Comparison of ENCODE assay signal across 17 cellular contexts in the genomic region with DNA sequence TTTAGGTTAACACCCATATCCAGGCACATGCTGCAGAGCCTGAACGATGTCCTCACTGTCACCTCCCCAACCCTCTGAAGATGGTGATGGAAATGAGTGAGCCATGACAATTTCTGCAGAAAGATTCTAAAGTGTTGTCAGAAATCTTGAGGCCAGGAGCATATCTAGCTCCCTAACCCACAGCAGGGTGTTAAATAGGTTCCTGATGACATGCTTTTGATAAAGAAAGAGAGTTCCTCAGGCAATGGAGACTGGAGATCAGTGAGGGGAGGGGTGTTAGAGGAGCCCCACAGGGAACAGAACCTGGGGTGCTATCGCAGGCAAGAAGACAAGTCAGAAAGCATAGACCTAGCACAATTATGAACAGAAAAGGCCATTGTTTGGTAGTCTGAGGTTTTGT.
A peak's percentile ranks its signal among the peaks of the same experiment; 100 is the strongest.
DNase-seq lines count a peak whose midpoint lies in the region; ATAC-seq and TF ChIP-seq lines count a peak whose summit lies in the region.
"Had no signal": no experiment of that assay in that cellular context is flagged by ENCODE, and none has a peak within 500 bp of the region (broad histone marks: within the 10 kb centered on the region; RNA-seq: fewer than 3 reads in every experiment).

No MANE protein-coding gene starts in this region.

- H3K4me1 ChIP-seq in HCT116 (ENCODE audit: control insufficient read depth in 1 of 2, insufficient read depth in 2 of 2, low read length in 2 of 2) (peaks cover 41 to 43% of the 10 kb centered on the region in 2 experiments), PC-9 (replicated peaks; ENCODE audit: insufficient read depth) (peaks cover 59% of the 10 kb centered on the region), endodermal cell (ENCODE audit: control insufficient read depth, insufficient read depth, low read length) (peaks cover 21% of the 10 kb centered on the region), parathyroid adenoma (peaks cover 20% of the 10 kb centered on the region)

- H4K20me1 ChIP-seq in HCT116 (ENCODE audit: insufficient read depth) (no peaks in the 10 kb centered on the region), PC-9 (ENCODE audit: insufficient read depth) (no peaks in the 10 kb centered on the region)

- H3K9ac ChIP-seq in HCT116 (ENCODE audit: low read length) (no peak overlapping the region), endodermal cell (ENCODE audit: extremely low read depth, low read length, poor library complexity, severe bottlenecking) (no peak overlapping the region), parathyroid adenoma (no peak overlapping the region)

- no peak for TF ChIP-seq CTCF in HCT116 (IDR thresholded peaks at IDR 0.05 in 2 of 3, conservative IDR thresholded peaks at IDR 0.05 in 1 of 3; ENCODE audit: borderline replicate concordance in 1 of 3, insufficient read depth in 1 of 3, low read depth in 2 of 3, low read length in 2 of 3)
- TF ChIP-seq CTCF in PC-9 (conservative IDR thresholded peaks at IDR 0.05): no peak
- no peak for TF ChIP-seq CTCF in endodermal cell (conservative IDR thresholded peaks at IDR 0.05)
- no peak for TF ChIP-seq CTCF in parathyroid adenoma (IDR thresholded peaks at IDR 0.05)
- TF ChIP-seq CTCF in Calu3 (IDR thresholded peaks at IDR 0.05; ENCODE audit: unreplicated experiment): no peak

- intact Hi-C loops in HCT116 (cut with micrococcal nuclease): no loop called here
- intact Hi-C loops in PC-9 (cut with micrococcal nuclease; ENCODE audit: unreplicated experiment): loop anchor here (5.0 to 10.0 kb wide), 2 partner anchors 303 to 400 kb away; no protein-coding TSS in a partner anchor
- intact Hi-C loops in Calu3 (cut with micrococcal nuclease; ENCODE audit: unreplicated experiment): no loop called here

- peak overlapping the region; percentile 92 for H3K4me2 ChIP-seq in HCT116 (ENCODE audit: low read length)
- H3K4me2 ChIP-seq in PC-9: peak overlapping the region; percentile 74
- H3K4me2 ChIP-seq in parathyroid adenoma (ENCODE audit: low read length): no peak overlapping the region

- H3F3A ChIP-seq in PC-9 (ENCODE audit: insufficient read depth, low read depth): peaks cover 60% of the 10 kb centered on the region

- H3K9me3 Mint-ChIP-seq in endodermal cell: no peaks in the 10 kb centered on the region
- no peaks in the 10 kb centered on the region for H3K9me3 Mint-ChIP-seq in Calu3 (ENCODE audit: low read depth, unreplicated experiment)
- H3K9me3 Mint-ChIP-seq in activated CD4-positive, alpha-beta T cell treated with anti-CD3 and anti-CD28 coated beads, Interleukin-2, amount 10 ng/mL, durations not matched to agents 7 days and 5 days: no peaks in the 10 kb centered on the region
- H3K9me3 Mint-ChIP-seq: H9; T-helper 1 cell treated with Interleukin-12 subunit alpha and Interleukin-12 subunit beta and Interleukin-4 antibody, amounts not matched to agents 30 μg/mL and 1 μg/mL, for 36 hours had no signal

- H3K79me2 ChIP-seq in HCT116 (ENCODE audit: insufficient read depth, low read length) (no peaks in the 10 kb centered on the region), PC-9 (ENCODE audit: low read depth) (no peaks in the 10 kb centered on the region), parathyroid adenoma (peaks cover 3% of the 10 kb centered on the region)

- H3K27me3 Mint-ChIP-seq in endodermal cell (ENCODE audit: insufficient read depth) (no peaks in the 10 kb centered on the region), Calu3 (ENCODE audit: unreplicated experiment) (no peaks in the 10 kb centered on the region)
- H3K27me3 Mint-ChIP-seq in activated CD4-positive, alpha-beta T cell treated with anti-CD3 and anti-CD28 coated beads, Interleukin-2, amount 10 ng/mL, durations not matched to agents 7 days and 5 days: no peaks in the 10 kb centered on the region

- 49% methylated on average over 2 of the region's 2 CpGs; no CpG with 5 or more reads in 1 of the 2 experiments for WGBS in endodermal cell (ENCODE audit: insufficient coverage in 1 of 2, insufficient read length in 1 of 2), 2 experiments

- no peak for TF ChIP-seq POLR2A in HCT116 (IDR thresholded peaks at IDR 0.05; ENCODE audit: borderline replicate concordance, extremely low read depth, insufficient read depth, insufficient read length)

- H2AFZ ChIP-seq in HCT116 (ENCODE audit: low read depth, low read length, poor library complexity, severe bottlenecking): peak overlapping the region; percentile 84
- H2AFZ ChIP-seq in PC-9: no peak overlapping the region
- H2AFZ ChIP-seq in parathyroid adenoma: peak overlapping the region; percentile 3

- H3K27ac ChIP-seq in HCT116 (ENCODE audit: low read depth, low read length) (peak overlapping the region; percentile 89), PC-9 (peak overlapping the region; percentile 95), endodermal cell (ENCODE audit: low read depth, low read length) (no peak overlapping the region), parathyroid adenoma (no peak overlapping the region)

- H3K9me3 ChIP-seq in HCT116 (ENCODE audit: control insufficient read depth in 1 of 2, insufficient read depth in 1 of 2, low read depth in 1 of 2, low read length in 2 of 2) (no peaks in the 10 kb centered on the region), PC-9 (ENCODE audit: insufficient read depth, low read depth) (no peaks in the 10 kb centered on the region; the same call in 1 of the 2 replicates), endodermal cell (ENCODE audit: control insufficient read depth, low read length) (no peaks in the 10 kb centered on the region), parathyroid adenoma (ENCODE audit: control insufficient read depth, low read length) (no peaks in the 10 kb centered on the region)
- H3K9me3 ChIP-seq: BE2C, SJCRH30 had no signal

- H3K27ac Mint-ChIP-seq in endodermal cell: no peak overlapping the region
- H3K27ac Mint-ChIP-seq in Calu3 (ENCODE audit: unreplicated experiment): no peak overlapping the region
- no peak overlapping the region for H3K27ac Mint-ChIP-seq in activated CD4-positive, alpha-beta T cell treated with anti-CD3 and anti-CD28 coated beads, Interleukin-2, amount 10 ng/mL, durations not matched to agents 7 days and 5 days
- H3K27ac Mint-ChIP-seq: T-helper 1 cell treated with Interleukin-12 subunit alpha and Interleukin-12 subunit beta and Interleukin-4 antibody, amounts not matched to agents 30 μg/mL and 1 μg/mL, for 36 hours had no signal

- H3K27me3 ChIP-seq in HCT116 (ENCODE audit: insufficient read depth, low read length): no peaks in the 10 kb centered on the region
- no peaks in the 10 kb centered on the region for H3K27me3 ChIP-seq in PC-9 (ENCODE audit: insufficient read depth, low read depth)
- no peaks in the 10 kb centered on the region for H3K27me3 ChIP-seq in endodermal cell (ENCODE audit: control insufficient read depth, insufficient read depth, low read length, poor library complexity, severe bottlenecking)
- no peaks in the 10 kb centered on the region for H3K27me3 ChIP-seq in parathyroid adenoma (ENCODE audit: control insufficient read depth, insufficient read depth, low read length)
- H3K27me3 ChIP-seq: BE2C, SJCRH30 had no signal

- H3K9me2 ChIP-seq in HCT116 (ENCODE audit: insufficient read depth) (no peaks in the 10 kb centered on the region), PC-9 (ENCODE audit: insufficient read depth) (no peaks in the 10 kb centered on the region)

- TF ChIP-seq RAD21 in HCT116 (IDR thresholded peaks at IDR 0.05; ENCODE audit: low read depth): no peak

- CTCF ChIA-PET in HCT116 (lab: Charles Lee) (no interaction called here), PC-9 (lab: Charles Lee) (no interaction called here), Calu3 (lab: Charles Lee) (interaction anchor here (1.2 kb wide), 1 partner anchor 17 kb away, joined by 3 read pairs; no protein-coding TSS in a partner anchor)
- CTCF ChIA-PET in activated CD4-positive, alpha-beta T cell treated with anti-CD3 and anti-CD28 coated beads, Interleukin-2, amount 10 ng/mL, durations not matched to agents 7 days and 5 days (lab: Charles Lee): no interaction called here

- DNase-seq in HCT116 (ENCODE audit: low read depth, low spot score) (no peak), PC-9 (no peak), endodermal cell (peak; percentile 53), Calu3 (no peak)
- DNase-seq in activated CD4-positive, alpha-beta T cell treated with anti-CD3 and anti-CD28 coated beads, Interleukin-2, amount 10 ng/mL, durations not matched to agents 7 days and 5 days: no peak
- no peak for DNase-seq in activated effector memory CD4-positive, alpha-beta T cell treated with anti-CD3 and anti-CD28 coated beads, Interleukin-2, amount 50 U/mL, for 16 hours
- DNase-seq: BE2C, EL, H9, Kasumi-1, NCI-H1417, NCI-H1694 treated with DMSO at 0.1 percent for 48 hours, NCI-H2081 treated with DMSO at 0.1 percent for 48 hours, NCI-H748 treated with DMSO at 0.1 percent for 48 hours had no signal

- POLR2A ChIA-PET in HCT116 (lab: Charles Lee) (no interaction called here), PC-9 (lab: Charles Lee; ENCODE audit: unreplicated experiment) (no interaction called here)
- POLR2A ChIA-PET in activated CD4-positive, alpha-beta T cell treated with anti-CD3 and anti-CD28 coated beads, Interleukin-2, amount 10 ng/mL, durations not matched to agents 7 days and 5 days (lab: Charles Lee): no interaction called here

- no peak overlapping the region for H3K4me3 ChIP-seq in HCT116 (replicated peaks in 1 of 2; ENCODE audit: low read depth in 1 of 2, low read length in 2 of 2)
- no peak overlapping the region for H3K4me3 ChIP-seq in PC-9
- no peak overlapping the region for H3K4me3 ChIP-seq in endodermal cell (ENCODE audit: low read length)
- no peak overlapping the region for H3K4me3 ChIP-seq in parathyroid adenoma (ENCODE audit: low read depth, low read length)
- H3K4me3 ChIP-seq: SJCRH30 had no signal

- RAD21 ChIA-PET in HCT116 (lab: Charles Lee; ENCODE audit: low non-redundant PET in 1 of 2, low total read pairs in 2 of 2, uncharacterized antibody in 2 of 2, unreplicated experiment in 2 of 2): no interaction called here

- H3K4me1 Mint-ChIP-seq in endodermal cell: peaks cover 43% of the 10 kb centered on the region
- peaks cover 25% of the 10 kb centered on the region for H3K4me1 Mint-ChIP-seq in Calu3 (ENCODE audit: low read depth, unreplicated experiment)
- H3K4me1 Mint-ChIP-seq in activated CD4-positive, alpha-beta T cell treated with anti-CD3 and anti-CD28 coated beads, Interleukin-2, amount 10 ng/mL, durations not matched to agents 7 days and 5 days: no peaks in the 10 kb centered on the region

- ATAC-seq in HCT116: no peak

- BruUV-seq in HCT116 (replicated peaks; lab: Mats Ljungman, UMichigan): no TSS peak
- no TSS peak for BruUV-seq in PC-9 (replicated peaks; lab: Mats Ljungman, UMichigan)
- no TSS peak for BruUV-seq in Calu3 (replicated peaks; lab: Mats Ljungman, UMichigan)

- H3K4me3 Mint-ChIP-seq in endodermal cell: no peak overlapping the region
- no peak overlapping the region for H3K4me3 Mint-ChIP-seq in Calu3 (ENCODE audit: low read depth, unreplicated experiment)
- H3K4me3 Mint-ChIP-seq in activated CD4-positive, alpha-beta T cell treated with anti-CD3 and anti-CD28 coated beads, Interleukin-2, amount 10 ng/mL, durations not matched to agents 7 days and 5 days: no peak overlapping the region
- H3K4me3 Mint-ChIP-seq: T-helper 1 cell treated with Interleukin-12 subunit alpha and Interleukin-12 subunit beta and Interleukin-4 antibody, amounts not matched to agents 30 μg/mL and 1 μg/mL, for 36 hours had no signal

- no peaks in the 10 kb centered on the region for H3K36me3 ChIP-seq in HCT116 (ENCODE audit: control insufficient read depth in 1 of 2, insufficient read depth in 2 of 2, low read length in 2 of 2)
- H3K36me3 ChIP-seq in PC-9 (ENCODE audit: low read depth): no peaks in the 10 kb centered on the region
- H3K36me3 ChIP-seq in endodermal cell (ENCODE audit: control insufficient read depth, insufficient read depth, low read length): no peaks in the 10 kb centered on the region
- H3K36me3 ChIP-seq in parathyroid adenoma (ENCODE audit: control insufficient read depth, insufficient read depth, low read length): no peaks in the 10 kb centered on the region
- H3K36me3 ChIP-seq: BE2C, SJCRH30 had no signal

- H3K36me3 Mint-ChIP-seq in endodermal cell (ENCODE audit: low read depth) (no peaks in the 10 kb centered on the region), Calu3 (ENCODE audit: insufficient read depth, unreplicated experiment) (no peaks in the 10 kb centered on the region)
- no peaks in the 10 kb centered on the region for H3K36me3 Mint-ChIP-seq in activated CD4-positive, alpha-beta T cell treated with anti-CD3 and anti-CD28 coated beads, Interleukin-2, amount 10 ng/mL, durations not matched to agents 7 days and 5 days (ENCODE audit: low read depth)

Comparison
In these comparisons a context has a peak if more than half of its experiments do, and no peak if none do; other contexts are left out.
1. H3K27ac ChIP-seq: peak in HCT116 (single experiment) and PC-9 (single experiment); none in endodermal cell (single experiment) and parathyroid adenoma (single experiment).